23 cellular contexts compared by ENCODE assay signal in genomic region chr9:124098141-124098905, GRCh38.
A peak's percentile ranks its signal among the peaks of the same experiment; 100 is the strongest.
DNase-seq lines count a peak whose midpoint lies in the region; ATAC-seq, FAIRE-seq and TF ChIP-seq lines count a peak whose summit lies in the region.
"Had no signal": no experiment of that assay in that cellular context is flagged by ENCODE, and none has a peak within 500 bp of the region (broad histone marks: within the 10 kb centered on the region; RNA-seq: fewer than 3 reads in every experiment).

No MANE protein-coding gene starts in this region.

- H2BK120ac ChIP-seq in mesendoderm (ENCODE audit: low read depth, low read length), result no peak overlapping the region

- no peak overlapping the region for H3K56ac ChIP-seq in mesendoderm (ENCODE audit: low read length)

- no peak overlapping the region for H3K27ac ChIP-seq in mesendoderm (ENCODE audit: low read depth, low read length)
- H3K27ac ChIP-seq: body of pancreas had no signal

- no peaks in the 10 kb centered on the region for H3K79me1 ChIP-seq in mesendoderm (ENCODE audit: low read length)

- no peak overlapping the region for H4K8ac ChIP-seq in mesendoderm (ENCODE audit: low read depth, low read length)

- H3K27ac Mint-ChIP-seq in type B pancreatic cell, result no peak overlapping the region
- no peak overlapping the region for H3K27ac Mint-ChIP-seq in effector memory CD8-positive, alpha-beta T cell
- H3K27ac Mint-ChIP-seq: activated CD8-positive, alpha-beta T cell treated with anti-CD3 and anti-CD28 coated beads, Interleukin-2, amount 10 ng/mL, durations not matched to agents 7 days and 5 days; activated naive CD4-positive, alpha-beta T cell treated with anti-CD3 and anti-CD28 coated beads, Interleukin-2, amount 50 U/mL, for 72 hours; B cell; dendritic cell treated with granulocyte-macrophage colony-stimulating factor and Interleukin-4, amounts not matched to agents 40 ng/mL and 50 ng/mL, for 4 days; naive thymus-derived CD4-positive, alpha-beta T cell; T-helper 17 cell had no signal

- H3K4me1 Mint-ChIP-seq in type B pancreatic cell (ENCODE audit: unreplicated experiment), result no peaks in the 10 kb centered on the region
- H3K4me1 Mint-ChIP-seq in effector memory CD8-positive, alpha-beta T cell (ENCODE audit: low read depth in 2 of 2), result peaks cover 4% of the 10 kb centered on the region in 2 donors

- no peak overlapping the region for H2BK15ac ChIP-seq in mesendoderm (replicated peaks; ENCODE audit: low read depth)

- H3K27me3 Mint-ChIP-seq in type B pancreatic cell, result peaks cover 58% of the 10 kb centered on the region
- peaks cover 52 to 54% of the 10 kb centered on the region in 2 donors for H3K27me3 Mint-ChIP-seq in effector memory CD8-positive, alpha-beta T cell

- H3K18ac ChIP-seq in mesendoderm (ENCODE audit: low read length), result no peak overlapping the region

- TF ChIP-seq CTCF in type B pancreatic cell (conservative IDR thresholded peaks at IDR 0.05), result no peak

- H3K4me2 ChIP-seq in mesendoderm (ENCODE audit: low read length), result no peak overlapping the region

- no peaks in the 10 kb centered on the region for H3K36me3 ChIP-seq in mesendoderm (ENCODE audit: control insufficient read depth, insufficient read depth, low read length)

- H3K9ac ChIP-seq in mesendoderm (ENCODE audit: low read length), result no peak overlapping the region

- H3K9me3 Mint-ChIP-seq in type B pancreatic cell, result no peaks in the 10 kb centered on the region
- H3K9me3 Mint-ChIP-seq in effector memory CD8-positive, alpha-beta T cell, result no peaks in the 10 kb centered on the region
- H3K9me3 Mint-ChIP-seq: activated naive CD4-positive, alpha-beta T cell treated with anti-CD3 and anti-CD28 coated beads, Interleukin-2, amount 50 U/mL, for 72 hours; dendritic cell treated with granulocyte-macrophage colony-stimulating factor and Interleukin-4, amounts not matched to agents 40 ng/mL and 50 ng/mL, for 4 days; naive thymus-derived CD4-positive, alpha-beta T cell had no signal

- peak overlapping the region; percentile 50 for H3K23ac ChIP-seq in mesendoderm (ENCODE audit: low read length)

- H3K27me3 ChIP-seq in mesendoderm (ENCODE audit: insufficient read depth, low read length, poor library complexity), result no peaks in the 10 kb centered on the region
- H3K27me3 ChIP-seq: body of pancreas had no signal

- no peak for TF ChIP-seq POLR2A in GM12891 (IDR thresholded peaks at IDR 0.05; ENCODE audit: low read depth, low read length)

- DNase-seq in GM12891 (ENCODE audit: insufficient read length, low spot score), result no peak
- DNase-seq in M059J (ENCODE audit: low read depth), result peak; percentile 54
- DNase-seq in RPMI7951 (ENCODE audit: low read depth), result peak; percentile 15
- DNase-seq in mesendoderm, result no peak
- no peak for DNase-seq in type B pancreatic cell (ENCODE audit: extremely low spot score, unreplicated experiment)
- DNase-seq in effector memory CD8-positive, alpha-beta T cell, result no peak
- DNase-seq: activated CD8-positive, alpha-beta T cell treated with anti-CD3 and anti-CD28 coated beads, Interleukin-2, amount 10 ng/mL, durations not matched to agents 7 days and 5 days; activated T-cell treated with anti-CD3 and anti-CD28 coated beads, Interleukin-2, amount 50 U/mL, for 48 hours; body of pancreas; MM.1S; naive thymus-derived CD4-positive, alpha-beta T cell; NCI-H2081 treated with DMSO at 0.1 percent for 48 hours; Right ventricle myocardium superior; small intestine; stimulated activated CD4-positive, alpha-beta T cell treated with anti-CD3 and anti-CD28 coated beads, Interleukin-4, amount 100 ng/mL, for 4 hours; stimulated activated CD8-positive, alpha-beta memory T cell treated with anti-CD3 and anti-CD28 coated beads, Interleukin-4, amount 100 ng/mL, for 48 hours; substantia nigra; T-helper 17 cell had no signal

- no peaks in the 10 kb centered on the region for H3K36me3 Mint-ChIP-seq in type B pancreatic cell
- H3K36me3 Mint-ChIP-seq in effector memory CD8-positive, alpha-beta T cell (ENCODE audit: insufficient read depth), result no peaks in the 10 kb centered on the region
- H3K36me3 Mint-ChIP-seq: activated naive CD4-positive, alpha-beta T cell treated with anti-CD3 and anti-CD28 coated beads, Interleukin-2, amount 50 U/mL, for 72 hours; naive thymus-derived CD4-positive, alpha-beta T cell had no signal

- no peak overlapping the region for H2AK5ac ChIP-seq in mesendoderm (ENCODE audit: low read length)

- H3K4me3 ChIP-seq in mesendoderm (ENCODE audit: low read length), result no peak overlapping the region
- H3K4me3 ChIP-seq: body of pancreas, lung had no signal

- 100% methylated on average over 1 of the region's 12 CpGs for WGBS in mesendoderm (ENCODE audit: extremely low coverage, insufficient coverage, low lambda C conversion rate)

- no peaks in the 10 kb centered on the region for H3K79me2 ChIP-seq in mesendoderm (ENCODE audit: control insufficient read depth, insufficient read depth, low read length)

- peak; percentile 65 for FAIRE-seq in GM12891 (lab: Jason Lieb, UNC)
- FAIRE-seq: small intestine had no signal

- ATAC-seq in effector memory CD8-positive, alpha-beta T cell (replicated peaks), result no peak
- ATAC-seq in GM18868 (IDR thresholded peaks at IDR 0.05; ENCODE audit: unreplicated experiment), result no peak
- ATAC-seq: activated CD8-positive, alpha-beta T cell treated with anti-CD3 and anti-CD28 coated beads, Interleukin-2, amount 10 ng/mL, durations not matched to agents 7 days and 5 days; activated naive CD4-positive, alpha-beta T cell treated with anti-CD3 and anti-CD28 coated beads, Interleukin-2, amount 50 U/mL, for 72 hours; body of pancreas; naive thymus-derived CD4-positive, alpha-beta T cell; T-helper 17 cell had no signal

- no peaks in the 10 kb centered on the region for H3K4me1 ChIP-seq in mesendoderm (ENCODE audit: control insufficient read depth, low read depth, low read length)
- H3K4me1 ChIP-seq: body of pancreas had no signal

- no peak overlapping the region for H4K5ac ChIP-seq in mesendoderm (ENCODE audit: low read length)

- no peak overlapping the region for H2BK5ac ChIP-seq in mesendoderm (ENCODE audit: low read length)

- no peak overlapping the region for H3K4me3 Mint-ChIP-seq in type B pancreatic cell
- no peak overlapping the region for H3K4me3 Mint-ChIP-seq in effector memory CD8-positive, alpha-beta T cell
- H3K4me3 Mint-ChIP-seq: activated CD8-positive, alpha-beta T cell treated with anti-CD3 and anti-CD28 coated beads, Interleukin-2, amount 10 ng/mL, durations not matched to agents 7 days and 5 days; B cell; dendritic cell treated with granulocyte-macrophage colony-stimulating factor and Interleukin-4, amounts not matched to agents 40 ng/mL and 50 ng/mL, for 4 days; naive thymus-derived CD4-positive, alpha-beta T cell; T-helper 17 cell had no signal

- no peak overlapping the region for H3K4ac ChIP-seq in mesendoderm (ENCODE audit: low read depth, low read length)

TF ChIP-seq in GM12891, 5 proteins besides CTCF, POLR2A, EP300 and RAD21:
- no peak for TF ChIP-seq SPI1 (IDR thresholded peaks at IDR 0.05; ENCODE audit: low read depth, low read length)
- TF ChIP-seq PAX5 (IDR thresholded peaks at IDR 0.05; ENCODE audit: insufficient read depth, low read length, severe bottlenecking), result no peak
- no peak for TF ChIP-seq TAF1 (IDR thresholded peaks at IDR 0.05; ENCODE audit: low read depth, low read length)
- no peak for TF ChIP-seq POU2F2 (IDR thresholded peaks at IDR 0.05; ENCODE audit: low read depth, low read length)
- TF ChIP-seq POLR2AphosphoS5 (IDR thresholded peaks at IDR 0.05; ENCODE audit: low read depth, low read length), result no peak
TF ChIP-seq in GM12891: peak in this region for 0.

Comparison
In these comparisons a context has a peak if more than half of its experiments do, and no peak if none do; other contexts are left out.
1. DNase-seq: peak in M059J (single experiment) and RPMI7951 (single experiment); none in GM12891 (single experiment), mesendoderm (single experiment), type B pancreatic cell (single experiment) and effector memory CD8-positive, alpha-beta T cell (0 of 3).